In the genomic region with DNA sequence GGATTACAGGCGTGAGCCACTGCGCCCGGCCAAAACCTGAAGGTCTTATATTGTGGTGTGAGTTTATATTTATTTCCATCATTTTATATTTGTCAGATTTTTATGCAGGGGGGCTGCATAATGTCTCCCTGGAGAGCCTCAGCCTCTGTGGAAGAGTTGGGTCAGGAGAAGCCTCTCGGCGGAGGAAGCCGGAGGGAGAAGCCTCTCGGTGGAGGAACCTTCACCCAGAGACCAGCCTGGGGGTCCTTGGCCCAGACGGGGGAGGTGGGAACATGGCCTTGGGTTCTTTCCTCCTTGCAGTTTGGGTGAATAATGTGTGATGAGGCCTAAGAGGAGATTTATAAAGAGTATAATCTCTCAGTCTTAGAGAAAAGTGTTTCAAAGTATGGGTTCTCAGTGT, we compare ENCODE assay signal across 1 cellular context.
TF ChIP-seq lines count a peak whose summit lies in the region.

No MANE protein-coding gene starts in this region.

TF ChIP-seq in GM23338, 12 proteins besides CTCF, POLR2A, EP300 and RAD21 (continued from another document):
- TF ChIP-seq ZNF331 (CRISPR knock-in tag; IDR thresholded peaks at IDR 0.05; ENCODE audit: low read depth) = no peak
- no peak for TF ChIP-seq POLR2AphosphoS5 (IDR thresholded peaks at IDR 0.05; ENCODE audit: low read depth)
- TF ChIP-seq NANOG (IDR thresholded peaks at IDR 0.05; ENCODE audit: borderline replicate concordance) = no peak
- TF ChIP-seq, protein P1, sequence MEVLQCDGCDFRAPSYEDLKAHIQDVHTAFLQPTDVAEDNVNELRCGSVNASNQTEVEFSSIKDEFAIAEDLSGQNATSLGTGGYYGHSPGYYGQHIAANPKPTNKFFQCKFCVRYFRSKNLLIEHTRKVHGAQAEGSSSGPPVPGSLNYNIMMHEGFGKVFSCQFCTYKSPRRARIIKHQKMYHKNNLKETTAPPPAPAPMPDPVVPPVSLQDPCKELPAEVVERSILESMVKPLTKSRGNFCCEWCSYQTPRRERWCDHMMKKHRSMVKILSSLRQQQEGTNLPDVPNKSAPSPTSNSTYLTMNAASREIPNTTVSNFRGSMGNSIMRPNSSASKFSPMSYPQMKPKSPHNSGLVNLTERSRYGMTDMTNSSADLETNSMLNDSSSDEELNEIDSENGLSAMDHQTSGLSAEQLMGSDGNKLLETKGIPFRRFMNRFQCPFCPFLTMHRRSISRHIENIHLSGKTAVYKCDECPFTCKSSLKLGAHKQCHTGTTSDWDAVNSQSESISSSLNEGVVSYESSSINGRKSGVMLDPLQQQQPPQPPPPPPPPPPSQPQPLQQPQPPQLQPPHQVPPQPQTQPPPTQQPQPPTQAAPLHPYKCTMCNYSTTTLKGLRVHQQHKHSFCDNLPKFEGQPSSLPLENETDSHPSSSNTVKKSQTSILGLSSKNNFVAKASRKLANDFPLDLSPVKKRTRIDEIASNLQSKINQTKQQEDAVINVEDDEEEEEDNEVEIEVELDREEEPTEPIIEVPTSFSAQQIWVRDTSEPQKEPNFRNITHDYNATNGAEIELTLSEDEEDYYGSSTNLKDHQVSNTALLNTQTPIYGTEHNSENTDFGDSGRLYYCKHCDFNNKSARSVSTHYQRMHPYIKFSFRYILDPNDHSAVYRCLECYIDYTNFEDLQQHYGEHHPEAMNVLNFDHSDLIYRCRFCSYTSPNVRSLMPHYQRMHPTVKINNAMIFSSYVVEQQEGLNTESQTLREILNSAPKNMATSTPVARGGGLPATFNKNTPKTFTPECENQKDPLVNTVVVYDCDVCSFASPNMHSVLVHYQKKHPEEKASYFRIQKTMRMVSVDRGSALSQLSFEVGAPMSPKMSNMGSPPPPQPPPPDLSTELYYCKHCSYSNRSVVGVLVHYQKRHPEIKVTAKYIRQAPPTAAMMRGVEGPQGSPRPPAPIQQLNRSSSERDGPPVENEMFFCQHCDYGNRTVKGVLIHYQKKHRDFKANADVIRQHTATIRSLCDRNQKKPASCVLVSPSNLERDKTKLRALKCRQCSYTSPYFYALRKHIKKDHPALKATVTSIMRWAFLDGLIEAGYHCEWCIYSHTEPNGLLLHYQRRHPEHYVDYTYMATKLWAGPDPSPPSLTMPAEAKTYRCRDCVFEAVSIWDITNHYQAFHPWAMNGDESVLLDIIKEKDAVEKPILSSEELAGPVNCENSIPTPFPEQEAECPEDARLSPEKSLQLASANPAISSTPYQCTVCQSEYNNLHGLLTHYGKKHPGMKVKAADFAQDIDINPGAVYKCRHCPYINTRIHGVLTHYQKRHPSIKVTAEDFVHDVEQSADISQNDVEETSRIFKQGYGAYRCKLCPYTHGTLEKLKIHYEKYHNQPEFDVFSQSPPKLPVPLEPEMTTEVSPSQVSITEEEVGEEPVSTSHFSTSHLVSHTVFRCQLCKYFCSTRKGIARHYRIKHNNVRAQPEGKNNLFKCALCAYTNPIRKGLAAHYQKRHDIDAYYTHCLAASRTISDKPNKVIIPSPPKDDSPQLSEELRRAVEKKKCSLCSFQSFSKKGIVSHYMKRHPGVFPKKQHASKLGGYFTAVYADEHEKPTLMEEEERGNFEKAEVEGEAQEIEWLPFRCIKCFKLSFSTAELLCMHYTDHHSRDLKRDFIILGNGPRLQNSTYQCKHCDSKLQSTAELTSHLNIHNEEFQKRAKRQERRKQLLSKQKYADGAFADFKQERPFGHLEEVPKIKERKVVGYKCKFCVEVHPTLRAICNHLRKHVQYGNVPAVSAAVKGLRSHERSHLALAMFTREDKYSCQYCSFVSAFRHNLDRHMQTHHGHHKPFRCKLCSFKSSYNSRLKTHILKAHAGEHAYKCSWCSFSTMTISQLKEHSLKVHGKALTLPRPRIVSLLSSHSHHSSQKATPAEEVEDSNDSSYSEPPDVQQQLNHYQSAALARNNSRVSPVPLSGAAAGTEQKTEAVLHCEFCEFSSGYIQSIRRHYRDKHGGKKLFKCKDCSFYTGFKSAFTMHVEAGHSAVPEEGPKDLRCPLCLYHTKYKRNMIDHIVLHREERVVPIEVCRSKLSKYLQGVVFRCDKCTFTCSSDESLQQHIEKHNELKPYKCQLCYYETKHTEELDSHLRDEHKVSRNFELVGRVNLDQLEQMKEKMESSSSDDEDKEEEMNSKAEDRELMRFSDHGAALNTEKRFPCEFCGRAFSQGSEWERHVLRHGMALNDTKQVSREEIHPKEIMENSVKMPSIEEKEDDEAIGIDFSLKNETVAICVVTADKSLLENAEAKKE (CRISPR knock-in tag; IDR thresholded peaks at IDR 0.05) = no peak
- TF ChIP-seq ZNF114 (CRISPR knock-in tag; IDR thresholded peaks at IDR 0.05) = no peak
- no peak for TF ChIP-seq CREB1 (CRISPR knock-in tag; IDR thresholded peaks at IDR 0.05; ENCODE audit: low read depth)
